Comparison of ENCODE assay signal across 13 cellular contexts in the genomic region with DNA sequence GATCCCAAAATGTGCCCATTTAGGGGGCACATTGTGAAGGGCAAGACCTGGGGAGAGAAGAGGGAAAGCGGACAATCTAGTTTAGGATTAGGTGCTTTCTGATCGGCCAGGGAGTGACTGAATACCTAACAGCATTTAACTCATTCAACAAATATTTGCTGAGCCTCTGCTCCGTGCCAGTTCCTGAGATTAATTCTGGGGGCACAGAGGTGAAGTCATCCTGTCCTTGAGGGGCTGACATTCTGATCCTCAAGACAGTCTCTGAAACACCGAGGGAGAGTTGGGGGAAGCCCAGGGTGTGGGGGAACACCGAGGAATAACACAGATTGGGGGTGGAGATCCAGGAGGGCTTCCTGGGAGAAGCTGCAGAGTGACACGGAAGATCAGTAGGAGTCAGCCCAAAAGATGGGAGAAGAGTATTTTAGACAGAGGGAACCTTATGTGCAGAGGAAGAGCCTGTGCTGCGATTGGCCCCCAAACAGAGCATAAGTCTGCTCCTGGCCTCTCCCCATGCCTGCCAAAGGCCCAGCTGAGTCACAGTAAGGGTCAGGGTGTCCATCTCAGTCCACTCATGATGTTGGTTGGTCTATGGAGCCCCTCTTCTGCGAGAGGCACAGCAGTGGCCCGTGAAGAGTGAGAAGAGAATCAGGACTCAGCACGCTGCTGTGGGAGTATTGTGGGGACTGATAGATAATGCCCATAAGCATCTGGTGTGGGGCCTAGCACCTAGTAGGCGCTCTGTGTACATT.
DNase-seq lines count a peak whose midpoint lies in the region; ATAC-seq and TF ChIP-seq lines count a peak whose summit lies in the region.
"Had no signal": no experiment of that assay in that cellular context is flagged by ENCODE, and none has a peak within 500 bp of the region (broad histone marks: within the 10 kb centered on the region; RNA-seq: fewer than 3 reads in every experiment).

No MANE protein-coding gene starts in this region.

- POLR2A ChIA-PET in activated CD4-positive, alpha-beta memory T cell treated with anti-CD3 and anti-CD28 coated beads for 36 hours (lab: Charles Lee) = no interaction called here
- POLR2A ChIA-PET in activated CD4-positive, alpha-beta memory T cell treated with anti-CD3 and anti-CD28 coated beads, Interleukin-2, amount 10 ng/mL, durations not matched to agents 7 days and 5 days (lab: Charles Lee) = no interaction called here

- no peaks in the 10 kb centered on the region for H3K9me3 ChIP-seq in upper lobe of right lung

- H3K4me3 ChIP-seq in epithelial cell of esophagus (ENCODE audit: low read length) = peak overlapping the region; percentile 40
- H3K4me3 ChIP-seq in upper lobe of right lung = peak overlapping the region; percentile 55

- H3K4me1 ChIP-seq in upper lobe of right lung = peaks cover 60% of the 10 kb centered on the region

- no peak for DNase-seq in activated CD4-positive, alpha-beta memory T cell treated with anti-CD3 and anti-CD28 coated beads for 36 hours
- DNase-seq in activated CD4-positive, alpha-beta memory T cell treated with anti-CD3 and anti-CD28 coated beads, Interleukin-2, amount 10 ng/mL, durations not matched to agents 7 days and 5 days = no peak
- DNase-seq in epithelial cell of esophagus (ENCODE audit: low read depth) (peak; percentile 55), mesothelial cell of epicardium (ENCODE audit: low spot score in 2 of 2, unreplicated experiment in 2 of 2) (no peak), upper lobe of right lung (no peak), NCI-H2196 treated with DMSO at 0.1 percent for 48 hours (lab: John Stamatoyannopoulos, UW; ENCODE audit: unreplicated experiment) (no peak)
- DNase-seq: activated naive CD4-positive, alpha-beta T cell treated with anti-CD3 and anti-CD28 coated beads, Interleukin-2, amount 50 U/mL, for 16 hours; NCI-H1048; stimulated activated naive CD8-positive, alpha-beta T cell treated with anti-CD3 and anti-CD28 coated beads, Interleukin-15, Interleukin-2, amounts not matched to agents 100 U/mL and 50 U/mL, for 24 hours; T-cell had no signal

- intact Hi-C loops in activated CD4-positive, alpha-beta memory T cell treated with anti-CD3 and anti-CD28 coated beads for 36 hours (cut with micrococcal nuclease) = no loop called here
- intact Hi-C loops in upper lobe of right lung (cut with DNase I) = loop anchor here (5.0 kb wide), 2 partner anchors 58 to 158 kb away; a partner anchor contains a TSS

- H3K36me3 ChIP-seq in upper lobe of right lung = no peaks in the 10 kb centered on the region

- ATAC-seq in upper lobe of right lung (peak; percentile 3), HG02642 (IDR thresholded peaks at IDR 0.05; ENCODE audit: poor library complexity, unreplicated experiment) (no peak), HG03457 (IDR thresholded peaks at IDR 0.05; ENCODE audit: unreplicated experiment) (no peak)
- ATAC-seq: stimulated activated naive CD8-positive, alpha-beta T cell treated with anti-CD3 and anti-CD28 coated beads, Interleukin-15, Interleukin-2, amounts not matched to agents 100 U/mL and 50 U/mL, for 24 hours had no signal

- CTCF ChIA-PET in activated CD4-positive, alpha-beta memory T cell treated with anti-CD3 and anti-CD28 coated beads for 36 hours (lab: Charles Lee) = interaction anchor here (1.4 kb wide), 1 partner anchor 160 kb away, joined by 6 read pairs; no protein-coding TSS in a partner anchor
- CTCF ChIA-PET in activated CD4-positive, alpha-beta memory T cell treated with anti-CD3 and anti-CD28 coated beads, Interleukin-2, amount 10 ng/mL, durations not matched to agents 7 days and 5 days (lab: Charles Lee) = no interaction called here

- TF ChIP-seq CTCF in epithelial cell of esophagus (IDR thresholded peaks at IDR 0.05; ENCODE audit: insufficient read depth, low read depth, low read length, missing control alignments) (no peak), mesothelial cell of epicardium (IDR thresholded peaks at IDR 0.05; ENCODE audit: unreplicated experiment) (no peak), upper lobe of right lung (IDR thresholded peaks at IDR 0.05) (no peak)

- H3K27ac Mint-ChIP-seq in activated CD4-positive, alpha-beta memory T cell treated with anti-CD3 and anti-CD28 coated beads for 36 hours = no peak overlapping the region
- H3K27ac Mint-ChIP-seq in activated CD4-positive, alpha-beta memory T cell treated with anti-CD3 and anti-CD28 coated beads, Interleukin-2, amount 10 ng/mL, durations not matched to agents 7 days and 5 days = no peak overlapping the region
- peak overlapping the region; percentile 95 for H3K27ac Mint-ChIP-seq in mesothelial cell of epicardium
- H3K27ac Mint-ChIP-seq: T-cell had no signal

- peak overlapping the region; percentile 95 for H3K27ac ChIP-seq in upper lobe of right lung
- H3K27ac ChIP-seq: 22Rv1 had no signal

- no peaks in the 10 kb centered on the region for H3K4me1 Mint-ChIP-seq in activated CD4-positive, alpha-beta memory T cell treated with anti-CD3 and anti-CD28 coated beads for 36 hours (ENCODE audit: low read depth)
- H3K4me1 Mint-ChIP-seq in activated CD4-positive, alpha-beta memory T cell treated with anti-CD3 and anti-CD28 coated beads, Interleukin-2, amount 10 ng/mL, durations not matched to agents 7 days and 5 days = no peaks in the 10 kb centered on the region
- H3K4me1 Mint-ChIP-seq in mesothelial cell of epicardium = peaks cover 30% of the 10 kb centered on the region

- no peaks in the 10 kb centered on the region for H3K36me3 Mint-ChIP-seq in activated CD4-positive, alpha-beta memory T cell treated with anti-CD3 and anti-CD28 coated beads for 36 hours
- H3K36me3 Mint-ChIP-seq in activated CD4-positive, alpha-beta memory T cell treated with anti-CD3 and anti-CD28 coated beads, Interleukin-2, amount 10 ng/mL, durations not matched to agents 7 days and 5 days (ENCODE audit: low read depth) = no peaks in the 10 kb centered on the region
- no peaks in the 10 kb centered on the region for H3K36me3 Mint-ChIP-seq in mesothelial cell of epicardium
- H3K36me3 Mint-ChIP-seq: T-cell had no signal

- no peaks in the 10 kb centered on the region for H3K27me3 ChIP-seq in upper lobe of right lung

- no peaks in the 10 kb centered on the region for H3K9me3 Mint-ChIP-seq in activated CD4-positive, alpha-beta memory T cell treated with anti-CD3 and anti-CD28 coated beads for 36 hours
- H3K9me3 Mint-ChIP-seq in activated CD4-positive, alpha-beta memory T cell treated with anti-CD3 and anti-CD28 coated beads, Interleukin-2, amount 10 ng/mL, durations not matched to agents 7 days and 5 days = no peaks in the 10 kb centered on the region
- peaks cover 4% of the 10 kb centered on the region for H3K9me3 Mint-ChIP-seq in mesothelial cell of epicardium
- H3K9me3 Mint-ChIP-seq: T-cell had no signal

- peaks cover 36% of the 10 kb centered on the region for H3K27me3 Mint-ChIP-seq in activated CD4-positive, alpha-beta memory T cell treated with anti-CD3 and anti-CD28 coated beads for 36 hours
- peaks cover 49% of the 10 kb centered on the region for H3K27me3 Mint-ChIP-seq in activated CD4-positive, alpha-beta memory T cell treated with anti-CD3 and anti-CD28 coated beads, Interleukin-2, amount 10 ng/mL, durations not matched to agents 7 days and 5 days
- no peaks in the 10 kb centered on the region for H3K27me3 Mint-ChIP-seq in mesothelial cell of epicardium (ENCODE audit: low read depth)

- peak overlapping the region; percentile 23 for H3K4me3 Mint-ChIP-seq in activated CD4-positive, alpha-beta memory T cell treated with anti-CD3 and anti-CD28 coated beads for 36 hours
- no peak overlapping the region for H3K4me3 Mint-ChIP-seq in activated CD4-positive, alpha-beta memory T cell treated with anti-CD3 and anti-CD28 coated beads, Interleukin-2, amount 10 ng/mL, durations not matched to agents 7 days and 5 days
- H3K4me3 Mint-ChIP-seq in mesothelial cell of epicardium = peak overlapping the region; percentile 62
